Comparison of ENCODE assay signal across 28 cellular contexts in the genomic region with DNA sequence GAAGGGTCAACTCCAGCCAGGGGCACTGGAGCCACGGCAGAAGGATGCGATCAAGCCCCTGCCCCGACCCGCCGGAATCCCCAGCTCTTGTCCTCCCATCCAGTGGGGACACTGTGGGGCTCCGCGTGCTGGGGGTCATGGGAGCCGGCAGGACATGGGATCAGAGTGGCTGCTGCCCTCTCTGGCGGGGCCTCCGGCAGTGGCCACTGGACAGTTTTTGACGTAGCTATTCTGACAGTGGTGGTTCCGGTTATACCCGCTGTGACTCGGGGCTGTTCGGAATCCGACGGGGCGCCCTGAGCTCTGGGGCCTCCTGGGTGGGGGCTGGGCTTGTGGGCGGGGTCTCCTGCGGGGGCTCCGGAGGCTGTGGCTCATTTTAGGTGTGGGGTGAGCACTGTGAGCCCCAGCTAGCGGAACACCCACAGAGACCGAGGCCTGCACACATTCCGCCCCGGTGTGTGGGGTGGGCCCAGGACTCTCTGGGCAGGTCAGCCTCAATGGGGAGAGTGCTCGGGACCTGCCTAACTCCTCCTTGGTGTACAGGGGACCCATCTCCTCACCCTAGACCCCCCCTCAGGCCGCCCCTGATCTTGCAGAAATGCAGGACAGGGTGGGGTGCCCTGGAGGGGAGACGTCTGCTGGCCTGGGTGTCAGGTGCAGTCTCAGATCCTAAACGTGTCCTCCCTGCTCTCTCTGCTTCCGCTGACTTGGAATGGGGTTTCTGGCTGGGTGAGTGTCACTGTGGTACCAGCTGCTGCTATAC.
"Had no signal": no experiment of that assay in that cellular context is flagged by ENCODE, and none has a peak within 500 bp of the region (broad histone marks: within the 10 kb centered on the region; RNA-seq: fewer than 3 reads in every experiment).

No MANE protein-coding gene starts in this region.

- H3K4me1 ChIP-seq: SJCRH30 had no signal

- H3K36me3 Mint-ChIP-seq: activated naive CD8-positive, alpha-beta T cell; brain had no signal

- H3K9me3 Mint-ChIP-seq: activated naive CD4-positive, alpha-beta T cell treated with anti-CD3 and anti-CD28 coated beads for 36 hours; activated T-helper 17 cell treated with anti-CD3 and anti-CD28 coated beads, Interleukin-2, amount 50 U/mL, for 72 hours; central memory CD8-positive, alpha-beta T cell had no signal

- H3K27ac ChIP-seq: SJCRH30, WERI-Rb-1 had no signal

- H3K4me3 Mint-ChIP-seq: activated naive CD4-positive, alpha-beta T cell treated with anti-CD3 and anti-CD28 coated beads for 36 hours; activated naive CD8-positive, alpha-beta T cell; activated T-helper 17 cell treated with anti-CD3 and anti-CD28 coated beads, Interleukin-2, amount 50 U/mL, for 72 hours; brain; central memory CD8-positive, alpha-beta T cell had no signal

- H3K4me1 Mint-ChIP-seq: activated T-helper 17 cell treated with anti-CD3 and anti-CD28 coated beads, Interleukin-2, amount 50 U/mL, for 72 hours; brain had no signal

- ATAC-seq: activated T-helper 17 cell treated with anti-CD3 and anti-CD28 coated beads, Interleukin-2, amount 50 U/mL, for 72 hours; Panc1 had no signal

- H3K27ac Mint-ChIP-seq: activated naive CD4-positive, alpha-beta T cell treated with anti-CD3 and anti-CD28 coated beads for 36 hours; activated naive CD8-positive, alpha-beta T cell; activated T-helper 17 cell treated with anti-CD3 and anti-CD28 coated beads, Interleukin-2, amount 50 U/mL, for 72 hours; brain had no signal

- DNase-seq: activated CD4-positive, alpha-beta T cell treated with anti-CD3 and anti-CD28 coated beads for 48 hours; activated CD4-positive, alpha-beta T cell treated with anti-CD3 and anti-CD28 coated beads, Interleukin-2, amount 50 U/mL, for 4 hours; activated CD4-positive, CD25-positive, alpha-beta regulatory T cell treated with anti-CD3 and anti-CD28 coated beads, Interleukin-2, amount 50 U/mL, for 72 hours; activated CD8-positive, alpha-beta memory T cell treated with anti-CD3 and anti-CD28 coated beads for 24 hours; activated gamma-delta T cell; activated naive CD4-positive, alpha-beta T cell treated with anti-CD3 and anti-CD28 coated beads for 36 hours; activated T-cell treated with anti-CD3 and anti-CD28 coated beads, Interleukin-2, amount 50 U/mL, for 48 hours; amygdala; Karpas-422; NCI-H1105 treated with DMSO at 0.1 percent for 48 hours; NCI-H1436 treated with DMSO at 0.1 percent for 48 hours; NCI-H187; NCI-H2081; NCI-H510A treated with DMSO at 0.1 percent for 48 hours; NCI-H69; NK-92 treated with Interleukin-12 subunit alpha and Interleukin-12 subunit beta, amount 100 ng/mL, for 24 hours; OCI-M1; Right ventricle myocardium superior; RPMI8226; SJCRH30; SK-N-SH; T-helper 1 cell; WERI-Rb-1 had no signal

- H3K27me3 Mint-ChIP-seq: activated naive CD8-positive, alpha-beta T cell had no signal
